9 cellular contexts compared by ENCODE assay signal in genomic region chr6:20409427-20409971, GRCh38. TPM values are rescaled to one million over a fixed set of nuclear protein-coding genes. Genes with fewer than 3 reads are reported as not detected.
A peak's percentile ranks its signal among the peaks of the same experiment; 100 is the strongest.
DNase-seq lines count a peak whose midpoint lies in the region; ATAC-seq and TF ChIP-seq lines count a peak whose summit lies in the region.
"Had no signal": no experiment of that assay in that cellular context is flagged by ENCODE, and none has a peak within 500 bp of the region (broad histone marks: within the 10 kb centered on the region; RNA-seq: fewer than 3 reads in every experiment).

No MANE protein-coding gene starts in this region.

- H3K9me3 Mint-ChIP-seq in activated T-helper 1 cell treated with anti-CD3 and anti-CD28 coated beads, Interleukin-12 subunit alpha, Interleukin-12 subunit beta, Interleukin-2, Interleukin-4 antibody, amounts not matched to agents 30 ng/mL and 10 ng/mL and 1 ng/mL, durations not matched to agents 14 hours and 24 hours and 36 hours, result no peaks in the 10 kb centered on the region

- no peaks in the 10 kb centered on the region for H3K27me3 ChIP-seq in cardiac muscle cell
- H3K27me3 ChIP-seq in thyroid gland, result no peaks in the 10 kb centered on the region
- H3K27me3 ChIP-seq in MG63, result no peaks in the 10 kb centered on the region
- H3K27me3 ChIP-seq: SJSA1 had no signal

- peaks cover 78% of the 10 kb centered on the region for H3K4me1 Mint-ChIP-seq in activated T-helper 1 cell treated with anti-CD3 and anti-CD28 coated beads, Interleukin-12 subunit alpha, Interleukin-12 subunit beta, Interleukin-2, Interleukin-4 antibody, amounts not matched to agents 30 ng/mL and 10 ng/mL and 1 ng/mL, durations not matched to agents 14 hours and 24 hours and 36 hours (ENCODE audit: low read depth)

- peaks cover 39% of the 10 kb centered on the region for H3K36me3 Mint-ChIP-seq in activated T-helper 1 cell treated with anti-CD3 and anti-CD28 coated beads, Interleukin-12 subunit alpha, Interleukin-12 subunit beta, Interleukin-2, Interleukin-4 antibody, amounts not matched to agents 30 ng/mL and 10 ng/mL and 1 ng/mL, durations not matched to agents 14 hours and 24 hours and 36 hours (ENCODE audit: low read depth)

- peak overlapping the region; percentile 73 for H3K4me3 Mint-ChIP-seq in activated T-helper 1 cell treated with anti-CD3 and anti-CD28 coated beads, Interleukin-12 subunit alpha, Interleukin-12 subunit beta, Interleukin-2, Interleukin-4 antibody, amounts not matched to agents 30 ng/mL and 10 ng/mL and 1 ng/mL, durations not matched to agents 14 hours and 24 hours and 36 hours

- peak overlapping the region; percentile 74 for H3K27ac Mint-ChIP-seq in activated T-helper 1 cell treated with anti-CD3 and anti-CD28 coated beads, Interleukin-12 subunit alpha, Interleukin-12 subunit beta, Interleukin-2, Interleukin-4 antibody, amounts not matched to agents 30 ng/mL and 10 ng/mL and 1 ng/mL, durations not matched to agents 14 hours and 24 hours and 36 hours

- TF ChIP-seq POLR2A in thyroid gland (IDR thresholded peaks at IDR 0.05), result no peak

- TF ChIP-seq CTCF in cardiac muscle cell (IDR thresholded peaks at IDR 0.05; ENCODE audit: low read depth, low read length), result no peak
- TF ChIP-seq CTCF in thyroid gland (IDR thresholded peaks at IDR 0.05), result no peak

- no peaks in the 10 kb centered on the region for H3K27me3 Mint-ChIP-seq in activated T-helper 1 cell treated with anti-CD3 and anti-CD28 coated beads, Interleukin-12 subunit alpha, Interleukin-12 subunit beta, Interleukin-2, Interleukin-4 antibody, amounts not matched to agents 30 ng/mL and 10 ng/mL and 1 ng/mL, durations not matched to agents 14 hours and 24 hours and 36 hours (ENCODE audit: insufficient read depth)

- intact Hi-C loops in cardiac septum (cut with DNase I) (no loop called here), thyroid gland (cut with DNase I) (no loop called here)
- intact Hi-C loops in activated T-helper 1 cell treated with anti-CD3 and anti-CD28 coated beads, Interleukin-12 subunit alpha, Interleukin-12 subunit beta, Interleukin-2, Interleukin-4 antibody, amounts not matched to agents 30 ng/mL and 10 ng/mL and 1 ng/mL, durations not matched to agents 14 hours and 24 hours and 36 hours (cut with micrococcal nuclease), result loop anchor here (5.0 kb wide), 1 partner anchor 33 kb away; no protein-coding TSS in a partner anchor

- WGBS in thyroid gland, 2 donors, result 27 to 33% methylated on average over 6 of the region's 6 CpGs

- no peaks in the 10 kb centered on the region for H3K36me3 ChIP-seq in cardiac muscle cell
- no peaks in the 10 kb centered on the region for H3K36me3 ChIP-seq in thyroid gland
- peaks cover 30% of the 10 kb centered on the region for H3K36me3 ChIP-seq in MG63

- ATAC-seq in HG03097 (IDR thresholded peaks at IDR 0.05; ENCODE audit: low FRiP score, unreplicated experiment), result peak; percentile 94

- H3K9me3 ChIP-seq in cardiac muscle cell (ENCODE audit: low read depth), result no peaks in the 10 kb centered on the region
- no peaks in the 10 kb centered on the region for H3K9me3 ChIP-seq in thyroid gland
- H3K9me3 ChIP-seq in MG63, result no peaks in the 10 kb centered on the region
- H3K9me3 ChIP-seq: SJSA1 had no signal

- DNase-seq in cardiac muscle cell (ENCODE audit: low read depth in 1 of 2, low spot score in 1 of 2) (no peak), cardiac septum (ENCODE audit: low spot score) (no peak), thyroid gland (no peak), MG63 (no peak), EL (no peak), cortex of kidney (lab: John Stamatoyannopoulos, UW) (no peak)
- no peak for DNase-seq in activated T-helper 1 cell treated with anti-CD3 and anti-CD28 coated beads, Interleukin-12 subunit alpha, Interleukin-12 subunit beta, Interleukin-2, Interleukin-4 antibody, amounts not matched to agents 30 ng/mL and 10 ng/mL and 1 ng/mL, durations not matched to agents 14 hours and 24 hours and 36 hours (ENCODE audit: low spot score)

- H3K4me3 ChIP-seq in cardiac muscle cell (no peak overlapping the region), thyroid gland (replicated peaks in 1 of 3) (no peak overlapping the region), MG63 (no peak overlapping the region)
- H3K4me3 ChIP-seq: SJSA1 had no signal

- peak overlapping the region; percentile 86 for H3K27ac ChIP-seq in cardiac muscle cell
- peak overlapping the region; percentile 41 to 70 (median 46) for H3K27ac ChIP-seq in thyroid gland
- H3K27ac ChIP-seq: SJSA1 had no signal

- H3K4me1 ChIP-seq in cardiac muscle cell (ENCODE audit: low read depth) (peaks cover 25% of the 10 kb centered on the region), thyroid gland (peaks cover 15 to 18% of the 10 kb centered on the region in 2 donors)
- H3K4me1 ChIP-seq: SJSA1 had no signal

RNA-seq across cellular contexts. Expression of gene E2F3, which starts 7.8 kb away (rescaled TPM):
- total RNA-seq in cardiac muscle cell (9.2 and 12.6 TPM in 2 replicates), cardiac septum (8.6 TPM), thyroid gland (10 to 100 TPM in 3 of 4 donors, 1 to 10 TPM in 1; 9.4 to 18.0 (median 12.4) TPM)
- 11.1 and 16.5 TPM in 2 replicates for polyA plus RNA-seq in cardiac muscle cell
- total RNA-seq in activated T-helper 1 cell treated with anti-CD3 and anti-CD28 coated beads, Interleukin-12 subunit alpha, Interleukin-12 subunit beta, Interleukin-2, Interleukin-4 antibody, amounts not matched to agents 30 ng/mL and 10 ng/mL and 1 ng/mL, durations not matched to agents 14 hours and 24 hours and 36 hours, result 30.3 and 30.5 TPM in 2 replicates
- 9.3 and 10.2 TPM in 2 replicates for total RNA-seq in MG63 (2014; rRNA removed; shearing (Covaris generic); ENCODE audit: low replicate concordance)
